ENCODE assay signal across 10 cellular contexts in genomic region chr16:25691519-25692091, GRCh38. TPM values are rescaled to one million over a fixed set of nuclear protein-coding genes. Genes with fewer than 3 reads are reported as not detected.
DNase-seq lines count a peak whose midpoint lies in the region; ATAC-seq, FAIRE-seq and TF ChIP-seq lines count a peak whose summit lies in the region.
"Had no signal": no experiment of that assay in that cellular context is flagged by ENCODE, and none has a peak within 500 bp of the region (broad histone marks: within the 10 kb centered on the region; RNA-seq: fewer than 3 reads in every experiment).

Gene HS3ST4 (plus strand): TSS chr16:25691959.

- TF ChIP-seq CTCF in GM13977 (IDR thresholded peaks at IDR 0.05; ENCODE audit: extremely low read depth, insufficient read depth, missing control alignments) (no peak), coronary artery (IDR thresholded peaks at IDR 0.05) (no peak), foreskin keratinocyte (conservative IDR thresholded peaks at IDR 0.05) (no peak)

- H3K27ac Mint-ChIP-seq in naive thymus-derived CD8-positive, alpha-beta T cell: peak within 1 kb of the TSS in 1 of 10 donors; percentile 55

- H3K9me3 ChIP-seq in BLaER1 treated with 17β-estradiol and CSF1 and Interleukin-3, amounts not matched to agents 10 nM and 100 nM (replicated peaks in 1 of 11): no peaks in the 10 kb centered on the region

- POLR2A ChIA-PET in naive thymus-derived CD8-positive, alpha-beta T cell (lab: Charles Lee): no interaction called here

- H3K4me2 ChIP-seq in BLaER1 treated with 17β-estradiol and CSF1 and Interleukin-3, amounts not matched to agents 10 nM and 100 nM: peak within 1 kb of the TSS; percentile 91 to 99 (median 97)

- no peaks in the 10 kb centered on the region for H3K36me3 ChIP-seq in BLaER1 treated with 17β-estradiol and CSF1 and Interleukin-3, amounts not matched to agents 10 nM and 100 nM

- peak within 1 kb of the TSS; percentile 24 to 63 (median 53); a peak in 15 of 22 replicates for H3K9ac ChIP-seq in BLaER1 treated with 17β-estradiol and CSF1 and Interleukin-3, amounts not matched to agents 10 nM and 100 nM

- no peak for TF ChIP-seq POLR2A in H54 (IDR thresholded peaks at IDR 0.05; ENCODE audit: low read depth, low read length)

- peak; percentile 44 for DNase-seq in GM13977 (ENCODE audit: low spot score)
- DNase-seq in coronary artery (ENCODE audit: low spot score): no peak
- no peak for DNase-seq in naive thymus-derived CD8-positive, alpha-beta T cell
- no peak for DNase-seq in posterior vena cava (ENCODE audit: low spot score)
- DNase-seq in foreskin keratinocyte: no peak
- DNase-seq in H54 (ENCODE audit: insufficient read length, low spot score): no peak
- DNase-seq: GDM1, Kasumi-1 had no signal

- no peaks in the 10 kb centered on the region for H3K9me3 Mint-ChIP-seq in naive thymus-derived CD8-positive, alpha-beta T cell

- in situ Hi-C loops in GM13977 (cut with MboI; ENCODE audit: low pct_unique_long_range_greater_than_20kb, low sequenced_read_pairs, unreplicated experiment): no loop called here

- H3K27me3 ChIP-seq in BLaER1 treated with 17β-estradiol and CSF1 and Interleukin-3, amounts not matched to agents 10 nM and 100 nM: peaks cover 76 to 90% (median 79%) of the 10 kb centered on the region in 11 experiments
- peaks cover 41% of the 10 kb centered on the region for H3K27me3 ChIP-seq in foreskin keratinocyte

- H3K4me3 Mint-ChIP-seq in naive thymus-derived CD8-positive, alpha-beta T cell: peak within 1 kb of the TSS; percentile 16 to 73 (median 55)

- intact Hi-C loops in posterior vena cava (cut with DNase I): no loop called here

- peak within 1 kb of the TSS in 2 of 11 experiments; percentile 24 to 46; a peak in 3 of 22 replicates for H3K27ac ChIP-seq in BLaER1 treated with 17β-estradiol and CSF1 and Interleukin-3, amounts not matched to agents 10 nM and 100 nM
- H3K27ac ChIP-seq in coronary artery: no peak within 1 kb of the TSS
- H3K27ac ChIP-seq in foreskin keratinocyte: no peak within 1 kb of the TSS

- no peak for ATAC-seq in naive thymus-derived CD8-positive, alpha-beta T cell
- ATAC-seq in HG02852 (IDR thresholded peaks at IDR 0.05; ENCODE audit: unreplicated experiment) (no peak), foreskin keratinocyte (no peak)

- peaks cover 17 to 33% (median 20%) of the 10 kb centered on the region in 10 experiments; a peak in 17 of 20 replicates for H3K4me1 ChIP-seq in BLaER1 treated with 17β-estradiol and CSF1 and Interleukin-3, amounts not matched to agents 10 nM and 100 nM
- H3K4me1 ChIP-seq in foreskin keratinocyte: no peaks in the 10 kb centered on the region

- H4K20me1 ChIP-seq in BLaER1 treated with 17β-estradiol and CSF1 and Interleukin-3, amounts not matched to agents 10 nM and 100 nM: peaks cover 0 to 40% (median 15%) of the 10 kb centered on the region in 11 experiments; a peak in 11 of 22 replicates

- no peak for FAIRE-seq in H54 (lab: Jason Lieb, UNC)

- peak within 1 kb of the TSS; percentile 53 to 77 (median 64) for H3K4me3 ChIP-seq in BLaER1 treated with 17β-estradiol and CSF1 and Interleukin-3, amounts not matched to agents 10 nM and 100 nM
- H3K4me3 ChIP-seq in coronary artery: peak within 1 kb of the TSS; percentile 66

- peaks cover 4 to 18% (median 10%) of the 10 kb centered on the region in 4 donors for H3K4me1 Mint-ChIP-seq in naive thymus-derived CD8-positive, alpha-beta T cell

- H3K27me3 Mint-ChIP-seq in naive thymus-derived CD8-positive, alpha-beta T cell: peaks cover 31 to 78% (median 53%) of the 10 kb centered on the region in 5 donors

- peaks cover 0 to 5% (median 0%) of the 10 kb centered on the region in 3 donors for H3K36me3 Mint-ChIP-seq in naive thymus-derived CD8-positive, alpha-beta T cell

RNA-seq across cellular contexts. Expression of gene HS3ST4, which starts in this region (rescaled TPM):
- not detected for total RNA-seq in naive thymus-derived CD8-positive, alpha-beta T cell
- not detected for polyA plus RNA-seq in naive thymus-derived CD8-positive, alpha-beta T cell
- total RNA-seq in posterior vena cava (not detected), foreskin keratinocyte (not detected in 2 replicates)
- polyA plus RNA-seq in foreskin keratinocyte: not detected in 2 replicates
